16 cellular contexts compared by ENCODE assay signal in genomic region chr20:10716855-10717254, GRCh38. TPM values are rescaled to one million over a fixed set of nuclear protein-coding genes. Genes with fewer than 3 reads are reported as not detected.
DNase-seq lines count a peak whose midpoint lies in the region; ATAC-seq and TF ChIP-seq lines count a peak whose summit lies in the region.
"Had no signal": no experiment of that assay in that cellular context is flagged by ENCODE, and none has a peak within 500 bp of the region (broad histone marks: within the 10 kb centered on the region; RNA-seq: fewer than 3 reads in every experiment).

No MANE protein-coding gene starts in this region.

- no peaks in the 10 kb centered on the region for H3F3A ChIP-seq in neural progenitor cell (ENCODE audit: low read depth)

- H3K36me3 ChIP-seq in MG63 (no peaks in the 10 kb centered on the region), neural progenitor cell (no peaks in the 10 kb centered on the region)
- H3K36me3 ChIP-seq: BLaER1 treated with 17β-estradiol and CSF1 and Interleukin-3, amounts not matched to agents 10 nM and 100 nM; stomach; vagina had no signal

- no peaks in the 10 kb centered on the region for H4K20me1 ChIP-seq in neural progenitor cell (ENCODE audit: low read depth)
- H4K20me1 ChIP-seq: BLaER1 treated with 17β-estradiol and CSF1 and Interleukin-3, amounts not matched to agents 10 nM and 100 nM had no signal

- H3K79me2 ChIP-seq in neural progenitor cell (ENCODE audit: low read depth), result no peaks in the 10 kb centered on the region

- no peak for ATAC-seq in activated CD4-positive, alpha-beta T cell treated with anti-CD3 and anti-CD28 coated beads for 36 hours
- ATAC-seq: activated T-cell treated with anti-CD3 and anti-CD28 coated beads, Interleukin-2, amount 50 U/mL, for 72 hours had no signal

- DNase-seq in A172 (ENCODE audit: low spot score) (peak; percentile 22), COLO829 (ENCODE audit: low spot score) (peak; percentile 46), SK-MEL-5 (ENCODE audit: low read depth, low spot score) (peak; percentile 13), fibroblast of pulmonary artery (ENCODE audit: low read depth) (peak; percentile 39), AG20443 (ENCODE audit: low spot score) (no peak), MG63 (no peak), neural progenitor cell (ENCODE audit: low spot score) (no peak)
- DNase-seq in activated CD4-positive, alpha-beta T cell treated with anti-CD3 and anti-CD28 coated beads for 36 hours, result no peak
- DNase-seq: activated CD4-positive, alpha-beta memory T cell treated with anti-CD3 and anti-CD28 coated beads for 36 hours; activated naive CD8-positive, alpha-beta T cell treated with anti-CD3 and anti-CD28 coated beads, Interleukin-2, amount 10 ng/mL, durations not matched to agents 7 days and 5 days; activated T-cell treated with anti-CD3 and anti-CD28 coated beads, Interleukin-2, amount 50 U/mL, for 72 hours; H9; NCI-H1417 treated with DMSO at 0.1 percent for 48 hours; stomach had no signal

- POLR2A ChIA-PET in activated CD4-positive, alpha-beta T cell treated with anti-CD3 and anti-CD28 coated beads for 36 hours (lab: Charles Lee), result no interaction called here

- no peak overlapping the region for H3K4me2 ChIP-seq in neural progenitor cell

- no peak overlapping the region for H3K9ac ChIP-seq in neural progenitor cell
- H3K9ac ChIP-seq: BLaER1 treated with 17β-estradiol and CSF1 and Interleukin-3, amounts not matched to agents 10 nM and 100 nM had no signal

- no peak overlapping the region for H3K27ac ChIP-seq in neural progenitor cell
- H3K27ac ChIP-seq: BLaER1 treated with 17β-estradiol and CSF1 and Interleukin-3, amounts not matched to agents 10 nM and 100 nM; vagina had no signal

- in situ Hi-C loops in SK-MEL-5 (cut with HindIII; ENCODE audit: low pct_unique_long_range_greater_than_20kb, low sequenced_read_pairs), result no loop called here

- no peaks in the 10 kb centered on the region for H3K36me3 Mint-ChIP-seq in activated CD4-positive, alpha-beta T cell treated with anti-CD3 and anti-CD28 coated beads for 36 hours (ENCODE audit: low read depth)
- H3K36me3 Mint-ChIP-seq in neural progenitor cell, result peaks cover 1% of the 10 kb centered on the region
- H3K36me3 Mint-ChIP-seq: activated CD4-positive, alpha-beta memory T cell treated with anti-CD3 and anti-CD28 coated beads for 36 hours; activated naive CD8-positive, alpha-beta T cell treated with anti-CD3 and anti-CD28 coated beads, Interleukin-2, amount 10 ng/mL, durations not matched to agents 7 days and 5 days had no signal

- TF ChIP-seq CTCF in fibroblast of pulmonary artery (IDR thresholded peaks at IDR 0.05; ENCODE audit: low read length, missing control alignments) (no peak), neural progenitor cell (IDR thresholded peaks at IDR 0.05) (no peak)

- no peaks in the 10 kb centered on the region for H3K9me3 Mint-ChIP-seq in activated CD4-positive, alpha-beta T cell treated with anti-CD3 and anti-CD28 coated beads for 36 hours (ENCODE audit: low read depth)
- H3K9me3 Mint-ChIP-seq in neural progenitor cell, result no peaks in the 10 kb centered on the region
- H3K9me3 Mint-ChIP-seq: activated CD4-positive, alpha-beta memory T cell treated with anti-CD3 and anti-CD28 coated beads for 36 hours; activated naive CD8-positive, alpha-beta T cell treated with anti-CD3 and anti-CD28 coated beads, Interleukin-2, amount 10 ng/mL, durations not matched to agents 7 days and 5 days; activated T-cell treated with anti-CD3 and anti-CD28 coated beads, Interleukin-2, amount 50 U/mL, for 72 hours; H9 had no signal

- no peak overlapping the region for H2AFZ ChIP-seq in neural progenitor cell (replicated peaks)

- H3K4me1 Mint-ChIP-seq in activated CD4-positive, alpha-beta T cell treated with anti-CD3 and anti-CD28 coated beads for 36 hours, result no peaks in the 10 kb centered on the region
- peaks cover 37% of the 10 kb centered on the region for H3K4me1 Mint-ChIP-seq in neural progenitor cell
- H3K4me1 Mint-ChIP-seq: activated naive CD8-positive, alpha-beta T cell treated with anti-CD3 and anti-CD28 coated beads, Interleukin-2, amount 10 ng/mL, durations not matched to agents 7 days and 5 days had no signal

- CTCF ChIA-PET in activated CD4-positive, alpha-beta T cell treated with anti-CD3 and anti-CD28 coated beads for 36 hours (lab: Charles Lee), result no interaction called here

- H3K27me3 ChIP-seq in MG63 (no peaks in the 10 kb centered on the region), neural progenitor cell (no peaks in the 10 kb centered on the region)
- H3K27me3 ChIP-seq: BLaER1 treated with 17β-estradiol and CSF1 and Interleukin-3, amounts not matched to agents 10 nM and 100 nM; stomach; vagina had no signal

- intact Hi-C loops in activated CD4-positive, alpha-beta T cell treated with anti-CD3 and anti-CD28 coated beads for 36 hours (cut with DNase I, micrococcal nuclease), result no loop called here

- no peak overlapping the region for H3K27ac Mint-ChIP-seq in activated CD4-positive, alpha-beta T cell treated with anti-CD3 and anti-CD28 coated beads for 36 hours
- H3K27ac Mint-ChIP-seq in neural progenitor cell, result no peak overlapping the region
- H3K27ac Mint-ChIP-seq: activated CD4-positive, alpha-beta memory T cell treated with anti-CD3 and anti-CD28 coated beads for 36 hours; activated naive CD8-positive, alpha-beta T cell treated with anti-CD3 and anti-CD28 coated beads, Interleukin-2, amount 10 ng/mL, durations not matched to agents 7 days and 5 days; activated T-cell treated with anti-CD3 and anti-CD28 coated beads, Interleukin-2, amount 50 U/mL, for 72 hours; H9 had no signal

- peaks cover 15% of the 10 kb centered on the region for H3K4me1 ChIP-seq in neural progenitor cell
- H3K4me1 ChIP-seq: vagina had no signal

- H3K4me3 Mint-ChIP-seq in activated CD4-positive, alpha-beta T cell treated with anti-CD3 and anti-CD28 coated beads for 36 hours, result no peak overlapping the region
- H3K4me3 Mint-ChIP-seq in neural progenitor cell, result no peak overlapping the region
- H3K4me3 Mint-ChIP-seq: activated CD4-positive, alpha-beta memory T cell treated with anti-CD3 and anti-CD28 coated beads for 36 hours; activated naive CD8-positive, alpha-beta T cell treated with anti-CD3 and anti-CD28 coated beads, Interleukin-2, amount 10 ng/mL, durations not matched to agents 7 days and 5 days; activated T-cell treated with anti-CD3 and anti-CD28 coated beads, Interleukin-2, amount 50 U/mL, for 72 hours; H9 had no signal

- peaks cover 15% of the 10 kb centered on the region for H3K27me3 Mint-ChIP-seq in activated CD4-positive, alpha-beta T cell treated with anti-CD3 and anti-CD28 coated beads for 36 hours
- peaks cover 5% of the 10 kb centered on the region for H3K27me3 Mint-ChIP-seq in neural progenitor cell (ENCODE audit: insufficient read depth, low read depth)

- H3K9me3 ChIP-seq in MG63, result no peaks in the 10 kb centered on the region
- no peaks in the 10 kb centered on the region for H3K9me3 ChIP-seq in neural progenitor cell (ENCODE audit: low read depth)
- H3K9me3 ChIP-seq: BLaER1 treated with 17β-estradiol and CSF1 and Interleukin-3, amounts not matched to agents 10 nM and 100 nM; stomach; vagina had no signal

- H3K4me3 ChIP-seq in fibroblast of pulmonary artery (replicated peaks; ENCODE audit: low read depth, low read length), result no peak overlapping the region
- H3K4me3 ChIP-seq in MG63, result no peak overlapping the region
- no peak overlapping the region for H3K4me3 ChIP-seq in neural progenitor cell
- H3K4me3 ChIP-seq: BLaER1 treated with 17β-estradiol and CSF1 and Interleukin-3, amounts not matched to agents 10 nM and 100 nM; stomach; vagina had no signal

RNA-seq across cellular contexts. Expression of gene JAG1, which starts 43.1 kb away (rescaled TPM):
- 6.2 and 9.4 TPM in 2 replicates for total RNA-seq in A172 (2014; rRNA removed; shearing (Covaris generic))
- total RNA-seq in SK-MEL-5 (2014; rRNA removed; shearing (Covaris generic)), result 89.6 and 94.1 TPM in 2 replicates
- polyA plus RNA-seq in SK-MEL-5 (2015; cell fraction: cytosol; rRNA removed), result 67.9 and 86.6 TPM in 2 replicates
- 157 and 196 TPM in 2 replicates for polyA plus RNA-seq in SK-MEL-5 (2015; cell fraction: nucleus; rRNA removed)
- total RNA-seq in activated CD4-positive, alpha-beta T cell treated with anti-CD3 and anti-CD28 coated beads for 36 hours, result under 1 TPM; 0.30 to 0.44 TPM
- 5.3 and 8.2 TPM in 2 replicates for total RNA-seq in MG63 (2014; rRNA removed; shearing (Covaris generic); ENCODE audit: low replicate concordance)
- total RNA-seq in neural progenitor cell (ENCODE audit: low replicate concordance), result 121 and 129 TPM in 2 replicates

Comparison
In these comparisons a context has a peak if more than half of its experiments do, and no peak if none do; other contexts are left out.
1. DNase-seq: peak in A172 (single experiment), COLO829 (single experiment), SK-MEL-5 (single experiment) and fibroblast of pulmonary artery (single experiment); none in AG20443 (single experiment), activated CD4-positive, alpha-beta T cell treated with anti-CD3 and anti-CD28 coated beads for 36 hours (single experiment), MG63 (single experiment) and neural progenitor cell (single experiment).